ENCODE assay signal across 9 cellular contexts in genomic region chr4:82431831-82432230, GRCh38. TPM values are rescaled to one million over a fixed set of nuclear protein-coding genes. Genes with fewer than 3 reads are reported as not detected.
DNase-seq lines count a peak whose midpoint lies in the region; ATAC-seq lines count a peak whose summit lies in the region.
"Had no signal": no experiment of that assay in that cellular context is flagged by ENCODE, and none has a peak within 500 bp of the region (broad histone marks: within the 10 kb centered on the region; RNA-seq: fewer than 3 reads in every experiment).

No MANE protein-coding gene starts in this region.

- peak overlapping the region; percentile 100 for H3K9ac ChIP-seq in iPS-18a (ENCODE audit: low read length)

- peaks cover 66% of the 10 kb centered on the region for H3K36me3 Mint-ChIP-seq in stimulated activated naive CD8-positive, alpha-beta T cell treated with anti-CD3 and anti-CD28 coated beads, Interleukin-15, Interleukin-2, amounts not matched to agents 100 ng/mL and 50 ng/mL, for 24 hours (ENCODE audit: low read depth)
- H3K36me3 Mint-ChIP-seq in activated CD4-positive, alpha-beta memory T cell treated with anti-CD3 and anti-CD28 coated beads, Interleukin-2, amount 10 ng/mL, durations not matched to agents 7 days and 5 days (ENCODE audit: low read depth): peaks cover 60% of the 10 kb centered on the region

- DNase-seq in stimulated activated naive CD8-positive, alpha-beta T cell treated with anti-CD3 and anti-CD28 coated beads, Interleukin-15, Interleukin-2, amounts not matched to agents 100 U/mL and 50 U/mL, for 24 hours: no peak
- DNase-seq in activated CD4-positive, alpha-beta memory T cell treated with anti-CD3 and anti-CD28 coated beads, Interleukin-2, amount 10 ng/mL, durations not matched to agents 7 days and 5 days: no peak
- DNase-seq in HuH-7 (ENCODE audit: low spot score) (no peak), GM19240 (ENCODE audit: insufficient read length, low spot score) (no peak)
- DNase-seq: NCI-H748 treated with DMSO at 0.1 percent for 48 hours had no signal

- H3K36me3 ChIP-seq in iPS-18a (ENCODE audit: control insufficient read depth, low read depth, low read length): peaks cover 21% of the 10 kb centered on the region

- peak overlapping the region; percentile 80 for H3K27ac Mint-ChIP-seq in stimulated activated naive CD8-positive, alpha-beta T cell treated with anti-CD3 and anti-CD28 coated beads, Interleukin-15, Interleukin-2, amounts not matched to agents 100 ng/mL and 50 ng/mL, for 24 hours
- peak overlapping the region; percentile 47 for H3K27ac Mint-ChIP-seq in activated CD4-positive, alpha-beta memory T cell treated with anti-CD3 and anti-CD28 coated beads, Interleukin-2, amount 10 ng/mL, durations not matched to agents 7 days and 5 days

- CTCF ChIA-PET in activated CD4-positive, alpha-beta memory T cell treated with anti-CD3 and anti-CD28 coated beads, Interleukin-2, amount 10 ng/mL, durations not matched to agents 7 days and 5 days (lab: Charles Lee): interaction anchor here (0.8 to 2.3 kb wide), 6 partner anchors 10 to 851 kb away, joined by 3 to 6 read pairs (median 4); partner anchors contain the start of gene THAP9

- peaks cover 7% of the 10 kb centered on the region for H3K4me1 ChIP-seq in iPS-18a (ENCODE audit: control insufficient read depth, low read depth, low read length)

- H3K27me3 ChIP-seq in iPS-18a (ENCODE audit: control insufficient read depth, insufficient read depth, low read length): no peaks in the 10 kb centered on the region

- no peak for ATAC-seq in stimulated activated naive CD8-positive, alpha-beta T cell treated with anti-CD3 and anti-CD28 coated beads, Interleukin-15, Interleukin-2, amounts not matched to agents 100 U/mL and 50 U/mL, for 24 hours
- ATAC-seq in GM21447 (IDR thresholded peaks at IDR 0.05; ENCODE audit: unreplicated experiment) (no peak), GM18909 (IDR thresholded peaks at IDR 0.05; ENCODE audit: poor library complexity, unreplicated experiment) (no peak)

- H3K9me3 Mint-ChIP-seq in stimulated activated naive CD8-positive, alpha-beta T cell treated with anti-CD3 and anti-CD28 coated beads, Interleukin-15, Interleukin-2, amounts not matched to agents 100 ng/mL and 50 ng/mL, for 24 hours: no peaks in the 10 kb centered on the region
- H3K9me3 Mint-ChIP-seq in activated CD4-positive, alpha-beta memory T cell treated with anti-CD3 and anti-CD28 coated beads, Interleukin-2, amount 10 ng/mL, durations not matched to agents 7 days and 5 days: no peaks in the 10 kb centered on the region

- H3K4me3 Mint-ChIP-seq in stimulated activated naive CD8-positive, alpha-beta T cell treated with anti-CD3 and anti-CD28 coated beads, Interleukin-15, Interleukin-2, amounts not matched to agents 100 ng/mL and 50 ng/mL, for 24 hours: peak overlapping the region; percentile 100
- peak overlapping the region; percentile 98 for H3K4me3 Mint-ChIP-seq in activated CD4-positive, alpha-beta memory T cell treated with anti-CD3 and anti-CD28 coated beads, Interleukin-2, amount 10 ng/mL, durations not matched to agents 7 days and 5 days

- H3K4me1 Mint-ChIP-seq in stimulated activated naive CD8-positive, alpha-beta T cell treated with anti-CD3 and anti-CD28 coated beads, Interleukin-15, Interleukin-2, amounts not matched to agents 100 ng/mL and 50 ng/mL, for 24 hours (ENCODE audit: low read depth): peaks cover 78% of the 10 kb centered on the region
- H3K4me1 Mint-ChIP-seq in activated CD4-positive, alpha-beta memory T cell treated with anti-CD3 and anti-CD28 coated beads, Interleukin-2, amount 10 ng/mL, durations not matched to agents 7 days and 5 days: peaks cover 61% of the 10 kb centered on the region

- POLR2A ChIA-PET in activated CD4-positive, alpha-beta memory T cell treated with anti-CD3 and anti-CD28 coated beads, Interleukin-2, amount 10 ng/mL, durations not matched to agents 7 days and 5 days (lab: Charles Lee): interaction anchor here (1.4 to 6.9 kb wide), 3 partner anchors 10 to 66 kb away, joined by 4 to 313 read pairs (median 5); partner anchors contain the start of gene HNRNPD

- no peaks in the 10 kb centered on the region for H3K9me3 ChIP-seq in iPS-18a (ENCODE audit: control insufficient read depth, low read depth, low read length)

- H3K27me3 Mint-ChIP-seq in stimulated activated naive CD8-positive, alpha-beta T cell treated with anti-CD3 and anti-CD28 coated beads, Interleukin-15, Interleukin-2, amounts not matched to agents 100 ng/mL and 50 ng/mL, for 24 hours: no peaks in the 10 kb centered on the region
- H3K27me3 Mint-ChIP-seq in activated CD4-positive, alpha-beta memory T cell treated with anti-CD3 and anti-CD28 coated beads, Interleukin-2, amount 10 ng/mL, durations not matched to agents 7 days and 5 days: no peaks in the 10 kb centered on the region

- no peak overlapping the region for H3K27ac ChIP-seq in iPS-18a (ENCODE audit: low read length)

- peak overlapping the region; percentile 93 for H3K4me3 ChIP-seq in iPS-18a (ENCODE audit: low read length)

RNA-seq across cellular contexts. Expression of gene ENOPH1, which starts 1.4 kb away (rescaled TPM):
- 10 to 100 TPM; 35.4 to 36.1 TPM for total RNA-seq in activated CD4-positive, alpha-beta memory T cell treated with anti-CD3 and anti-CD28 coated beads, Interleukin-2, amount 10 ng/mL, durations not matched to agents 7 days and 5 days

RNA-seq across cellular contexts. Expression of gene HNRNPDL, which starts 1.6 kb away (rescaled TPM):
- total RNA-seq in activated CD4-positive, alpha-beta memory T cell treated with anti-CD3 and anti-CD28 coated beads, Interleukin-2, amount 10 ng/mL, durations not matched to agents 7 days and 5 days: 100 to 1,000 TPM; 291 to 295 TPM

RNA-seq across cellular contexts. Expression of gene HNRNPD, which starts 58.0 kb away (rescaled TPM):
- 100 to 1,000 TPM; 355 to 366 TPM for total RNA-seq in activated CD4-positive, alpha-beta memory T cell treated with anti-CD3 and anti-CD28 coated beads, Interleukin-2, amount 10 ng/mL, durations not matched to agents 7 days and 5 days
